36 cellular contexts compared by ENCODE assay signal in the genomic region with DNA sequence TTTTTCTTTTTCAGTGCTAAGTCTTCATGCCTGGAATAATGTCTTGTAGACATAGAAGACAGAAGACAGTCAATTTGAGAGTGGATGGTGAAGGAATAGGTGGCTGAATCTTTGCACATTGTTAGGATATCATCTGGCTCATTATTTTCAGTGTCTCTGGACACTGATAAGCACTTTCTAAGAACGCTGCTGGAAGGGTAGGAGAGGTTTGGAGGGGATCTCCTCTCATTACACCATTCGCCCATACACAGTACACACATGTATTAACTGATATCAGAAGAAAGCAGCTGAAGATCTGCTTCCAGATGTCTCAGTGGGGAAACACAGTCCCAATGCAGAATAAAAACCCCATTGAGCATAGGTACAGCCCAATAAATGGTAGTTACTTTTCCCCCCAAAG.
"Had no signal": no experiment of that assay in that cellular context is flagged by ENCODE, and none has a peak within 500 bp of the region (broad histone marks: within the 10 kb centered on the region; RNA-seq: fewer than 3 reads in every experiment).

No MANE protein-coding gene starts in this region.

- H3K4me3 ChIP-seq: MG63 had no signal

- H3K9me3 ChIP-seq: MG63 had no signal

- H3K27me3 ChIP-seq: MG63 had no signal

- H3K36me3 ChIP-seq: MG63 had no signal

- DNase-seq: Karpas-422, Kasumi-1, MG63, MM.1S, MV-4-11, NCI-H1048, NCI-H1092, NCI-H1092 treated with DMSO at 0.1 percent for 48 hours, NCI-H1105, NCI-H1105 treated with DMSO at 0.1 percent for 48 hours, NCI-H1417, NCI-H1417 treated with DMSO at 0.1 percent for 48 hours, NCI-H1436, NCI-H1436 treated with DMSO at 0.1 percent for 48 hours, NCI-H146, NCI-H1694, NCI-H1694 treated with DMSO at 0.1 percent for 48 hours, NCI-H187, NCI-H187 treated with DMSO at 0.1 percent for 48 hours, NCI-H1930, NCI-H2029, NCI-H2029 treated with DMSO at 0.1 percent for 48 hours, NCI-H2081, NCI-H2081 treated with DMSO at 0.1 percent for 48 hours, NCI-H2107, NCI-H2171, NCI-H2171 treated with DMSO at 0.1 percent for 48 hours, NCI-H2227 treated with DMSO at 0.1 percent for 48 hours, NCI-H226, NCI-H345, NCI-H446, NCI-H446 treated with DMSO at 0.1 percent for 48 hours, NCI-H510A, NCI-H510A treated with DMSO at 0.1 percent for 48 hours, NCI-H524, NCI-H524 treated with DMSO at 0.1 percent for 48 hours had no signal
